Comparison of ENCODE assay signal across 8 cellular contexts in the genomic region with DNA sequence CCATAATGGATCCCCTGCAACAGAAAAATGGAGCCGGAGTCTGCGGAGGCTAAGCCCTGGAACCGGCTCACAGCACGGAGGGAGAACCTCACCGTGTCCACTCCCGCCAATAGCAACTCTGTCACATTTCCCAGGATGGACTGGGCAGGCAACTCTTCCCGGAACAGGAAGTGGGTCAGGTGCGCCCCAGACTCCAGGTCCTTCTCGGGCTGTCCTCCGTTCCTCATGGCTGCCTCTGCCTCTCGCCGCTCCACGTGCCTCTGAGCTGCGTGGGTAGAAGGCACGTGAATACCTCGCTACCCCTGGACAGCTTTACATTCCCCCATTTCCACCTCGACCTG. TPM values are rescaled to one million over a fixed set of nuclear protein-coding genes. Genes with fewer than 3 reads are reported as not detected.
DNase-seq lines count a peak whose midpoint lies in the region; ATAC-seq, FAIRE-seq and TF ChIP-seq lines count a peak whose summit lies in the region.

No MANE protein-coding gene starts in this region.

- H3K27me3 ChIP-seq in bronchial epithelial cell (ENCODE audit: control insufficient read depth, insufficient read depth, low read length) (no peaks in the 10 kb centered on the region), neural cell (ENCODE audit: insufficient read depth, low read depth, low read length) (peaks cover 55% of the 10 kb centered on the region)

- TF ChIP-seq EP300 in neural cell (conservative IDR thresholded peaks at IDR 0.05; ENCODE audit: poor library complexity, severe bottlenecking), result no peak

- no peak for FAIRE-seq in bronchial epithelial cell (lab: Jason Lieb, UNC)

- H3K36me3 ChIP-seq in bronchial epithelial cell (ENCODE audit: control insufficient read depth, insufficient read depth, low read length) (no peaks in the 10 kb centered on the region), neural cell (ENCODE audit: insufficient read depth, low read length) (no peaks in the 10 kb centered on the region)

- H3K4me3 ChIP-seq in GM12875 (ENCODE audit: low read depth, low read length), result peak overlapping the region; percentile 11
- peak overlapping the region; percentile 52 for H3K4me3 ChIP-seq in bronchial epithelial cell (ENCODE audit: low read depth, low read length)
- H3K4me3 ChIP-seq in neural cell (ENCODE audit: low read length), result peak overlapping the region; percentile 47

- H3K9ac ChIP-seq in neural cell (ENCODE audit: low read length), result no peak overlapping the region

- H2AFZ ChIP-seq in neural cell (ENCODE audit: low read depth, low read length), result no peak overlapping the region

- ATAC-seq in HG03135 (IDR thresholded peaks at IDR 0.05; ENCODE audit: unreplicated experiment) (no peak), GM19324 (IDR thresholded peaks at IDR 0.05; ENCODE audit: low FRiP score, unreplicated experiment) (no peak), HG03571 (IDR thresholded peaks at IDR 0.05; ENCODE audit: unreplicated experiment) (no peak)

- H3F3A ChIP-seq in neural cell (ENCODE audit: insufficient read depth, low read length, poor library complexity, severe bottlenecking), result no peaks in the 10 kb centered on the region

- DNase-seq in HT-29 (ENCODE audit: low spot score) (peak; percentile 53), bronchial epithelial cell (ENCODE audit: low read depth) (no peak)
- no peak for DNase-seq in activated CD8-positive, alpha-beta memory T cell treated with anti-CD3 and anti-CD28 coated beads, Interleukin-2, amount 50 U/mL, for 48 hours

- H3K9me2 ChIP-seq in neural cell (ENCODE audit: insufficient read depth, low read length), result no peaks in the 10 kb centered on the region

- H3K4me2 ChIP-seq in neural cell (ENCODE audit: low read length), result no peak overlapping the region

- H4K20me1 ChIP-seq in neural cell (ENCODE audit: insufficient read depth), result no peaks in the 10 kb centered on the region

- H3K79me2 ChIP-seq in neural cell (replicated peaks; ENCODE audit: insufficient read depth, low read length), result no peaks in the 10 kb centered on the region

- no peak overlapping the region for H3K27ac ChIP-seq in neural cell (ENCODE audit: low read length)

- TF ChIP-seq CTCF in GM12875 (IDR thresholded peaks at IDR 0.05; ENCODE audit: borderline replicate concordance, insufficient read depth, low read depth, low read length), result no peak
- TF ChIP-seq CTCF in bronchial epithelial cell (IDR thresholded peaks at IDR 0.05; ENCODE audit: insufficient read depth, low read length, severe bottlenecking), result no peak
- TF ChIP-seq CTCF in neural cell (IDR thresholded peaks at IDR 0.05; ENCODE audit: poor library complexity, severe bottlenecking), result no peak

- no peaks in the 10 kb centered on the region for H3K9me3 ChIP-seq in neural cell (ENCODE audit: low read length)

- no peak for TF ChIP-seq RAD21 in neural cell (conservative IDR thresholded peaks at IDR 0.05)

TF ChIP-seq in neural cell, 6 proteins besides CTCF, POLR2A, EP300 and RAD21:
- TF ChIP-seq MXI1 (conservative IDR thresholded peaks at IDR 0.05; ENCODE audit: poor library complexity, severe bottlenecking) (no peak), TAF1 (IDR thresholded peaks at IDR 0.05; ENCODE audit: low read depth) (no peak), EZH2 (IDR thresholded peaks at IDR 0.05; ENCODE audit: borderline replicate concordance, insufficient read depth, low read length, poor library complexity, severe bottlenecking) (no peak), REST (IDR thresholded peaks at IDR 0.05; ENCODE audit: borderline replicate concordance) (no peak), POLR2AphosphoS5 (IDR thresholded peaks at IDR 0.05) (no peak), SMC3 (conservative IDR thresholded peaks at IDR 0.05; ENCODE audit: poor library complexity) (no peak)

RNA-seq across cellular contexts. Expression of gene CYP27B1, which starts 2.2 kb away (rescaled TPM):
- 7.0 and 11.0 TPM in 2 replicates for total RNA-seq in HT-29 (2014; rRNA removed; shearing (Covaris generic))
- total RNA-seq in bronchial epithelial cell, result 0.77 and 3.9 TPM in 2 replicates
- 0.86 and 1.4 TPM in 2 replicates for polyA plus RNA-seq in neural cell
- polyA minus RNA-seq in neural cell, result not detected in 2 replicates

RNA-seq across cellular contexts. Expression of gene METTL1, which starts 7.3 kb away (rescaled TPM):
- total RNA-seq in HT-29 (2014; rRNA removed; shearing (Covaris generic)), result 25.7 and 34.0 TPM in 2 replicates
- total RNA-seq in bronchial epithelial cell, result 2.8 and 5.8 TPM in 2 replicates
- polyA plus RNA-seq in neural cell, result 1.9 and 2.0 TPM in 2 replicates
- polyA minus RNA-seq in neural cell, result 0.81 TPM in 1 of 2 replicates, not detected in the other

RNA-seq across cellular contexts. Expression of gene EEF1AKMT3, which starts 7.8 kb away (rescaled TPM):
- total RNA-seq in HT-29 (2014; rRNA removed; shearing (Covaris generic)), result 1.1 and 6.9 TPM in 2 replicates
- 4.5 and 7.1 TPM in 2 replicates for total RNA-seq in bronchial epithelial cell
- polyA plus RNA-seq in neural cell, result 1.6 and 2.0 TPM in 2 replicates
- 0.46 and 0.73 TPM in 2 replicates for polyA minus RNA-seq in neural cell

RNA-seq across cellular contexts. Expression of gene MARCHF9, which starts 9.7 kb away (rescaled TPM):
- total RNA-seq in HT-29 (2014; rRNA removed; shearing (Covaris generic)), result 9.4 and 12.3 TPM in 2 replicates
- total RNA-seq in bronchial epithelial cell, result 6.3 and 8.1 TPM in 2 replicates
- polyA plus RNA-seq in neural cell, result 34.5 and 47.8 TPM in 2 replicates
- polyA minus RNA-seq in neural cell, result 23.6 and 29.9 TPM in 2 replicates

RNA-seq across cellular contexts. Expression of gene CDK4, which starts 12.5 kb away (rescaled TPM):
- 310 and 345 TPM in 2 replicates for total RNA-seq in HT-29 (2014; rRNA removed; shearing (Covaris generic))
- 61.3 and 113 TPM in 2 replicates for total RNA-seq in bronchial epithelial cell
- 81.3 and 104 TPM in 2 replicates for polyA plus RNA-seq in neural cell
- polyA minus RNA-seq in neural cell, result 53.9 and 59.4 TPM in 2 replicates
